In genomic region chr1:245666412-245666811, GRCh38 we compare ENCODE assay signal across 29 cellular contexts.
"Had no signal": no experiment of that assay in that cellular context is flagged by ENCODE, and none has a peak within 500 bp of the region (broad histone marks: within the 10 kb centered on the region; RNA-seq: fewer than 3 reads in every experiment).

No MANE protein-coding gene starts in this region.

- DNase-seq: activated B cell treated with CpG ODN at 0.5 μM for 24 hours; activated CD4-positive, alpha-beta memory T cell treated with anti-CD3 and anti-CD28 coated beads for 36 hours; activated CD4-positive, alpha-beta T cell treated with anti-CD3 and anti-CD28 coated beads, Interleukin-2, amount 10 ng/mL, durations not matched to agents 24 days and 14 days; activated CD8-positive, alpha-beta T cell treated with anti-CD3 and anti-CD28 coated beads, Interleukin-2, amount 10 ng/mL, durations not matched to agents 7 days and 5 days; activated effector memory CD4-positive, alpha-beta T cell treated with anti-CD3 and anti-CD28 coated beads, Interleukin-2, amount 50 U/mL, for 16 hours; activated naive CD4-positive, alpha-beta T cell treated with anti-CD3 and anti-CD28 coated beads for 36 hours; activated naive CD8-positive, alpha-beta T cell treated with anti-CD3 and anti-CD28 coated beads for 36 hours; activated naive CD8-positive, alpha-beta T cell treated with anti-CD3 and anti-CD28 coated beads, Interleukin-2, amount 50 U/mL, for 24 hours; activated T-cell treated with anti-CD3 and anti-CD28 coated beads, Interleukin-2, amount 50 U/mL, for 4 hours; adrenal gland; amygdala; aorta; body of pancreas; central memory CD4-positive, alpha-beta T cell; cerebellar nuclear complex; colonic mucosa; effector memory CD4-positive, alpha-beta T cell; erythroblast; foreskin melanocyte; T-helper 1 cell; T-helper 17 cell; T1000; WERI-Rb-1 had no signal

- H3K27ac Mint-ChIP-seq: activated B cell treated with CpG ODN at 0.5 μM for 24 hours; activated CD4-positive, alpha-beta memory T cell treated with anti-CD3 and anti-CD28 coated beads for 36 hours; activated CD4-positive, alpha-beta T cell treated with anti-CD3 and anti-CD28 coated beads, Interleukin-2, amount 10 ng/mL, durations not matched to agents 24 days and 14 days; activated CD8-positive, alpha-beta T cell treated with anti-CD3 and anti-CD28 coated beads, Interleukin-2, amount 10 ng/mL, durations not matched to agents 7 days and 5 days; activated naive CD4-positive, alpha-beta T cell treated with anti-CD3 and anti-CD28 coated beads for 36 hours; activated naive CD4-positive, alpha-beta T cell treated with anti-CD3 and anti-CD28 coated beads, Interleukin-2, amount 50 U/mL, for 24 hours; activated naive CD8-positive, alpha-beta T cell treated with anti-CD3 and anti-CD28 coated beads for 36 hours; activated naive CD8-positive, alpha-beta T cell treated with anti-CD3 and anti-CD28 coated beads, Interleukin-2, amount 50 U/mL, for 24 hours; activated T-helper 17 cell treated with anti-CD3 and anti-CD28 coated beads, Interleukin-2, amount 50 U/mL, for 72 hours; T-helper 17 cell; T-helper 2 cell treated with Interferon-gamma antibody and Interleukin-4, amounts not matched to agents 5 μg/mL and 100 μg/mL, for 36 hours had no signal

- H3K36me3 ChIP-seq: adrenal gland, colonic mucosa, esophagus muscularis mucosa, gastroesophageal sphincter, WERI-Rb-1 had no signal

- H3K36me3 Mint-ChIP-seq: activated CD4-positive, alpha-beta memory T cell treated with anti-CD3 and anti-CD28 coated beads for 36 hours; activated naive CD8-positive, alpha-beta T cell treated with anti-CD3 and anti-CD28 coated beads for 36 hours had no signal

- ATAC-seq: activated CD4-positive, CD25-positive, alpha-beta regulatory T cell treated with anti-CD3 and anti-CD28 coated beads, Interleukin-2, amount 50 U/mL, for 24 hours; activated CD8-positive, alpha-beta T cell treated with anti-CD3 and anti-CD28 coated beads, Interleukin-2, amount 10 ng/mL, durations not matched to agents 7 days and 5 days; activated naive CD8-positive, alpha-beta T cell treated with anti-CD3 and anti-CD28 coated beads, Interleukin-2, amount 50 U/mL, for 24 hours; activated T-cell treated with anti-CD3 and anti-CD28 coated beads, Interleukin-2, amount 50 U/mL, for 4 hours; activated T-helper 17 cell treated with anti-CD3 and anti-CD28 coated beads, Interleukin-2, amount 50 U/mL, for 72 hours; body of pancreas; gastroesophageal sphincter; T-helper 17 cell had no signal

- H3K27me3 ChIP-seq: adrenal gland, body of pancreas, colonic mucosa, esophagus muscularis mucosa, gastroesophageal sphincter had no signal

- H3K4me1 ChIP-seq: adrenal gland, body of pancreas, colonic mucosa, esophagus muscularis mucosa, gastroesophageal sphincter had no signal

- H3K27me3 Mint-ChIP-seq: activated B cell treated with CpG ODN at 0.5 μM for 24 hours; activated CD4-positive, alpha-beta memory T cell treated with anti-CD3 and anti-CD28 coated beads for 36 hours; activated CD4-positive, alpha-beta T cell treated with anti-CD3 and anti-CD28 coated beads, Interleukin-2, amount 10 ng/mL, durations not matched to agents 24 days and 14 days; activated naive CD4-positive, alpha-beta T cell treated with anti-CD3 and anti-CD28 coated beads, Interleukin-2, amount 50 U/mL, for 24 hours; activated naive CD8-positive, alpha-beta T cell treated with anti-CD3 and anti-CD28 coated beads for 36 hours; activated naive CD8-positive, alpha-beta T cell treated with anti-CD3 and anti-CD28 coated beads, Interleukin-2, amount 50 U/mL, for 24 hours; activated T-helper 17 cell treated with anti-CD3 and anti-CD28 coated beads, Interleukin-2, amount 50 U/mL, for 72 hours; T-helper 17 cell had no signal

- H3K9me3 Mint-ChIP-seq: activated CD4-positive, alpha-beta memory T cell treated with anti-CD3 and anti-CD28 coated beads for 36 hours; activated CD4-positive, alpha-beta T cell treated with anti-CD3 and anti-CD28 coated beads, Interleukin-2, amount 10 ng/mL, durations not matched to agents 24 days and 14 days; activated naive CD4-positive, alpha-beta T cell treated with anti-CD3 and anti-CD28 coated beads for 36 hours; activated naive CD4-positive, alpha-beta T cell treated with anti-CD3 and anti-CD28 coated beads, Interleukin-2, amount 50 U/mL, for 24 hours; activated naive CD8-positive, alpha-beta T cell treated with anti-CD3 and anti-CD28 coated beads for 36 hours; activated naive CD8-positive, alpha-beta T cell treated with anti-CD3 and anti-CD28 coated beads, Interleukin-2, amount 50 U/mL, for 24 hours; activated T-cell treated with anti-CD3 and anti-CD28 coated beads, Interleukin-2, amount 50 U/mL, for 4 hours; activated T-helper 17 cell treated with anti-CD3 and anti-CD28 coated beads, Interleukin-2, amount 50 U/mL, for 72 hours; T-helper 2 cell treated with Interferon-gamma antibody and Interleukin-4, amounts not matched to agents 5 μg/mL and 100 μg/mL, for 36 hours had no signal

- H3K9me3 ChIP-seq: adrenal gland, body of pancreas, colonic mucosa, esophagus muscularis mucosa, gastroesophageal sphincter had no signal

- H3K4me1 Mint-ChIP-seq: activated CD4-positive, alpha-beta T cell treated with anti-CD3 and anti-CD28 coated beads, Interleukin-2, amount 10 ng/mL, durations not matched to agents 24 days and 14 days; activated naive CD4-positive, alpha-beta T cell treated with anti-CD3 and anti-CD28 coated beads, Interleukin-2, amount 50 U/mL, for 24 hours; activated naive CD8-positive, alpha-beta T cell treated with anti-CD3 and anti-CD28 coated beads for 36 hours; activated naive CD8-positive, alpha-beta T cell treated with anti-CD3 and anti-CD28 coated beads, Interleukin-2, amount 50 U/mL, for 24 hours; activated T-helper 17 cell treated with anti-CD3 and anti-CD28 coated beads, Interleukin-2, amount 50 U/mL, for 72 hours; T-helper 17 cell had no signal

- H3K27ac ChIP-seq: adrenal gland, body of pancreas, colonic mucosa, esophagus muscularis mucosa, gastroesophageal sphincter, WERI-Rb-1 had no signal

- H3K4me3 Mint-ChIP-seq: activated B cell treated with CpG ODN at 0.5 μM for 24 hours; activated CD4-positive, alpha-beta memory T cell treated with anti-CD3 and anti-CD28 coated beads for 36 hours; activated CD4-positive, alpha-beta T cell treated with anti-CD3 and anti-CD28 coated beads, Interleukin-2, amount 10 ng/mL, durations not matched to agents 24 days and 14 days; activated CD8-positive, alpha-beta T cell treated with anti-CD3 and anti-CD28 coated beads, Interleukin-2, amount 10 ng/mL, durations not matched to agents 7 days and 5 days; activated naive CD4-positive, alpha-beta T cell treated with anti-CD3 and anti-CD28 coated beads for 36 hours; activated naive CD4-positive, alpha-beta T cell treated with anti-CD3 and anti-CD28 coated beads, Interleukin-2, amount 50 U/mL, for 24 hours; activated naive CD8-positive, alpha-beta T cell treated with anti-CD3 and anti-CD28 coated beads for 36 hours; activated naive CD8-positive, alpha-beta T cell treated with anti-CD3 and anti-CD28 coated beads, Interleukin-2, amount 50 U/mL, for 24 hours; activated T-cell treated with anti-CD3 and anti-CD28 coated beads, Interleukin-2, amount 50 U/mL, for 4 hours; activated T-helper 17 cell treated with anti-CD3 and anti-CD28 coated beads, Interleukin-2, amount 50 U/mL, for 72 hours; T-helper 17 cell; T-helper 2 cell treated with Interferon-gamma antibody and Interleukin-4, amounts not matched to agents 5 μg/mL and 100 μg/mL, for 36 hours had no signal

- H3K4me3 ChIP-seq: adrenal gland, body of pancreas, colonic mucosa, esophagus muscularis mucosa, gastroesophageal sphincter had no signal
